Comparison of ENCODE assay signal across 1 cellular context in genomic region chr17:17255689-17256088, GRCh38. TPM values are rescaled to one million over a fixed set of nuclear protein-coding genes. Genes with fewer than 3 reads are reported as not detected.
"Had no signal": no experiment of that assay in that cellular context is flagged by ENCODE, and none has a peak within 500 bp of the region (broad histone marks: within the 10 kb centered on the region; RNA-seq: fewer than 3 reads in every experiment).

No MANE protein-coding gene starts in this region.

RNA-seq across cellular contexts. Expression of gene PLD6, which starts 49.6 kb away (rescaled TPM):
- total RNA-seq: OCI-LY7 had no signal
